ENCODE assay signal across 11 cellular contexts in the genomic region with DNA sequence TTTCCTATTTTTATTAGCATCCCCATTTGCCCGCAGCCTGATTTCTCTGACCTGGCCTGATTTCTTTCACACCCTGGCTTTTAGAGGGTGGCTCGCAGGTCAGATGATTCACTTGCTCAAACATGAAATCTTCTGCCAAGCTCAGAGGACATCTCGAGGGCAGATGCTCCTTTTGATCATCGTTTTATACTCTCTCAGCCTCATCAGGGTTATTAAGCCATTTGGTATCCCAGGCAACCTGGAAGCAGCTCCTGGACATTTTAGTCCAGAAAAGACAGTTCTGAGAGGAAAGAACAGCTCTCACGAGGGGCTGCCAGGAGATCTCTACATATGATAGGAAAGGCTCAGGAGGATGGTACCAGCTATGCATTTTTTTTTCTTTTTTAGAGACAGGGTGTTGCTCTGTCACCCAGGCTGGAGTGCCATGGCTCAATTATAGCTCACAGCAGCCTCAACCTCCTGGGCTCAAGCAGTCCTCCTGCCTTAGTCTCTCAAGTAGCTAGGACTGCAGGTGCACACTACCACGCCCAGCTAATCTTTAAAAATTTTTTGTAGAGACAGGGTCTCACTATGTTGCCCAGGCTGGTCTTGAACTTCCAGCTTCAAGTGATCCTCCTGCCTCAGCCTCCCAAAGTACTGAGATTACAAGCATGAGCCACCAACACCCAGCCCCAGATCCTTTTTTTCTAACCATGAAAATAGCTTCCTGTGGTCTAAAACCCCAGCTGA.
DNase-seq lines count a peak whose midpoint lies in the region; ATAC-seq, FAIRE-seq and TF ChIP-seq lines count a peak whose summit lies in the region.
"Had no signal": no experiment of that assay in that cellular context is flagged by ENCODE, and none has a peak within 500 bp of the region (broad histone marks: within the 10 kb centered on the region; RNA-seq: fewer than 3 reads in every experiment).

No MANE protein-coding gene starts in this region.

- no peaks in the 10 kb centered on the region for H4K20me1 ChIP-seq in keratinocyte (ENCODE audit: control insufficient read depth, extremely low read depth, insufficient read depth, low read length)

- H3K9ac ChIP-seq in keratinocyte (ENCODE audit: control insufficient read depth, extremely low read depth, insufficient read depth, low read length), result no peak overlapping the region

- H3K27ac ChIP-seq in keratinocyte (ENCODE audit: control insufficient read depth, insufficient read depth, low read length), result peak overlapping the region; percentile 89

- ATAC-seq in T-helper 17 cell (no peak), HG03457 (IDR thresholded peaks at IDR 0.05; ENCODE audit: unreplicated experiment) (no peak)

- no peak for DNase-seq in activated naive CD8-positive, alpha-beta T cell treated with anti-CD3 and anti-CD28 coated beads for 36 hours
- DNase-seq in T-helper 17 cell, result no peak
- no peak for DNase-seq in keratinocyte (ENCODE audit: low read depth, low spot score)
- DNase-seq in type B pancreatic cell (ENCODE audit: extremely low spot score, unreplicated experiment), result no peak
- DNase-seq in AML-193 (lab: John Stamatoyannopoulos, UW), result no peak
- no peak for DNase-seq in cortex of kidney (lab: John Stamatoyannopoulos, UW)
- DNase-seq: SIG-M5 had no signal

- peaks cover 3% of the 10 kb centered on the region for H3K36me3 Mint-ChIP-seq in activated naive CD8-positive, alpha-beta T cell
- H3K36me3 Mint-ChIP-seq in activated naive CD8-positive, alpha-beta T cell treated with anti-CD3 and anti-CD28 coated beads for 36 hours, result peaks cover 3% of the 10 kb centered on the region
- H3K36me3 Mint-ChIP-seq in T-helper 17 cell (ENCODE audit: low read depth) (peaks cover 4% of the 10 kb centered on the region), type B pancreatic cell (no peaks in the 10 kb centered on the region)
- H3K36me3 Mint-ChIP-seq: CD14-positive monocyte had no signal

- dilution Hi-C loops in keratinocyte (cut with MboI; ENCODE audit: extremely low pct_ligation_motif_present, low sequenced_read_pairs), result no loop called here

- no peaks in the 10 kb centered on the region for H3K9me1 ChIP-seq in keratinocyte (ENCODE audit: control insufficient read depth, extremely low read depth, insufficient read depth, low read length)

- peaks cover 22% of the 10 kb centered on the region for H3K4me1 ChIP-seq in keratinocyte (ENCODE audit: control insufficient read depth, extremely low read depth, insufficient read depth, low read length)

- no peaks in the 10 kb centered on the region for H3K27me3 Mint-ChIP-seq in activated naive CD8-positive, alpha-beta T cell
- no peaks in the 10 kb centered on the region for H3K27me3 Mint-ChIP-seq in activated naive CD8-positive, alpha-beta T cell treated with anti-CD3 and anti-CD28 coated beads for 36 hours
- H3K27me3 Mint-ChIP-seq in T-helper 17 cell (no peaks in the 10 kb centered on the region), type B pancreatic cell (no peaks in the 10 kb centered on the region)
- H3K27me3 Mint-ChIP-seq: activated naive CD4-positive, alpha-beta T cell treated with anti-CD3 and anti-CD28 coated beads, Interleukin-2, amount 50 U/mL, for 24 hours had no signal

- H3K9me3 ChIP-seq in T-helper 17 cell (ENCODE audit: control insufficient read depth, low read length, poor library complexity, severe bottlenecking) (no peaks in the 10 kb centered on the region), keratinocyte (ENCODE audit: control insufficient read depth, low read depth, low read length) (no peaks in the 10 kb centered on the region)

- H2AFZ ChIP-seq in keratinocyte (ENCODE audit: control insufficient read depth, low read length), result no peak overlapping the region

- H3K27me3 ChIP-seq in keratinocyte (ENCODE audit: control insufficient read depth, extremely low read depth, insufficient read depth, low read length), result no peaks in the 10 kb centered on the region

- H3K27ac Mint-ChIP-seq in activated naive CD8-positive, alpha-beta T cell, result peak overlapping the region; percentile 17
- no peak overlapping the region for H3K27ac Mint-ChIP-seq in activated naive CD8-positive, alpha-beta T cell treated with anti-CD3 and anti-CD28 coated beads for 36 hours
- H3K27ac Mint-ChIP-seq in T-helper 17 cell (peak overlapping the region; percentile 88), type B pancreatic cell (peak overlapping the region; percentile 92)

- H3K4me3 ChIP-seq in keratinocyte (ENCODE audit: control insufficient read depth in 2 of 3, extremely low read depth in 1 of 3, insufficient read depth in 2 of 3, low read depth in 1 of 3, low read length in 3 of 3), result no peak overlapping the region

- no peak overlapping the region for H3K4me3 Mint-ChIP-seq in activated naive CD8-positive, alpha-beta T cell
- H3K4me3 Mint-ChIP-seq in activated naive CD8-positive, alpha-beta T cell treated with anti-CD3 and anti-CD28 coated beads for 36 hours, result no peak overlapping the region
- H3K4me3 Mint-ChIP-seq in T-helper 17 cell (peak overlapping the region; percentile 3), type B pancreatic cell (peak overlapping the region; percentile 66)
- H3K4me3 Mint-ChIP-seq: activated naive CD4-positive, alpha-beta T cell treated with anti-CD3 and anti-CD28 coated beads, Interleukin-2, amount 50 U/mL, for 24 hours; CD14-positive monocyte had no signal

- peaks cover 5% of the 10 kb centered on the region for H3K9me3 Mint-ChIP-seq in activated naive CD8-positive, alpha-beta T cell (ENCODE audit: low read depth)
- peaks cover 8% of the 10 kb centered on the region for H3K9me3 Mint-ChIP-seq in activated naive CD8-positive, alpha-beta T cell treated with anti-CD3 and anti-CD28 coated beads for 36 hours
- no peaks in the 10 kb centered on the region for H3K9me3 Mint-ChIP-seq in type B pancreatic cell
- H3K9me3 Mint-ChIP-seq: activated naive CD4-positive, alpha-beta T cell treated with anti-CD3 and anti-CD28 coated beads, Interleukin-2, amount 50 U/mL, for 24 hours had no signal

- FAIRE-seq in keratinocyte (lab: Jason Lieb, UNC), result no peak

- H3K4me1 Mint-ChIP-seq in activated naive CD8-positive, alpha-beta T cell (ENCODE audit: low read depth), result peaks cover 38% of the 10 kb centered on the region
- peaks cover 24% of the 10 kb centered on the region for H3K4me1 Mint-ChIP-seq in activated naive CD8-positive, alpha-beta T cell treated with anti-CD3 and anti-CD28 coated beads for 36 hours
- H3K4me1 Mint-ChIP-seq in T-helper 17 cell, result peaks cover 39% of the 10 kb centered on the region
- peaks cover 13% of the 10 kb centered on the region for H3K4me1 Mint-ChIP-seq in type B pancreatic cell (ENCODE audit: unreplicated experiment)
- H3K4me1 Mint-ChIP-seq: CD14-positive monocyte had no signal

- no peaks in the 10 kb centered on the region for H3K79me2 ChIP-seq in keratinocyte (ENCODE audit: control insufficient read depth, insufficient read depth, low read length)

- TF ChIP-seq CTCF in keratinocyte (optimal IDR thresholded peaks at IDR 0.05 in 1 of 3, IDR thresholded peaks at IDR 0.05 in 1 of 3, conservative IDR thresholded peaks at IDR 0.05 in 1 of 3; ENCODE audit: extremely low read depth in 1 of 3, insufficient read depth in 2 of 3, low read length in 3 of 3) (no peak), type B pancreatic cell (conservative IDR thresholded peaks at IDR 0.05) (no peak)

- peak overlapping the region; percentile 79 for H3K4me2 ChIP-seq in keratinocyte (ENCODE audit: control insufficient read depth, extremely low read depth, insufficient read depth, low read depth, low read length)

- no peaks in the 10 kb centered on the region for H3K36me3 ChIP-seq in keratinocyte (ENCODE audit: control insufficient read depth in 2 of 2, extremely low read depth in 1 of 2, insufficient read depth in 2 of 2, low read length in 2 of 2)

Comparison
In these comparisons a context has a peak if more than half of its experiments do, and no peak if none do; other contexts are left out.
1. H3K4me3 Mint-ChIP-seq: peak in T-helper 17 cell (single experiment) and type B pancreatic cell (single experiment); none in activated naive CD8-positive, alpha-beta T cell (single experiment) and activated naive CD8-positive, alpha-beta T cell treated with anti-CD3 and anti-CD28 coated beads for 36 hours (single experiment).